Comparison of ENCODE assay signal across 25 cellular contexts in the genomic region with DNA sequence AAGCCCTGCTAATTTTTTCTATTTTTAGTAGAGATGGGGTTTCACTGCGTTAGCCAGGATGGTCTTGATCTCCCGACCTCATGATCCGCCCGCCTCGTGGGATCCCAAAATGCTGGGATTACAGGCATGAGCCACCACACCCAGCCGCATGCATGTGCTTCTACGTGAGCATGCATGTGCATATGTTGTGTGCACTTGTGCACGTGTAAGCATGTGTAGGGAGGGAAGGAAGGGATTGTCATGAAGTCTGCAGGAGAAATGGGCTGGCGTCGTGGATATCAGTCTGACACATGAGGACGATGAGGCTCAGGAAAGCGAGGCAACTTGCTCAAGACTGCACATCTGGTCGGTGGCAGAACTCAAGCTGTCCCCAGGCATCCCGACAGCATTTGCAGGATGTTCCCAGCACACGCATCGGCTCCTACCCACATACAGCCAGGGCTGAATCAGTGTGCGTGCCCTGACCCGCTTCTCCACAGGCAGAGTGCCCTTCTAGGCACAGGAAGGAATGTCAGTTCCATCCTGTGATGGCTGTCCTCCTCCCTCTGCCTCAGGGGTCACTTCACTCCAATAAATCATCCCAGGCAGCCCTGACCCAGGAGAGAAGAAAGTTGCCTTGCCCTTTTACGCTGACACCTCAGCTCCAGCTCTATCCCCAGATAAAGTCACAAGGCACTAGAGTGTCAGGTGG. TPM values are rescaled to one million over a fixed set of nuclear protein-coding genes. Genes with fewer than 3 reads are reported as not detected.
A peak's percentile ranks its signal among the peaks of the same experiment; 100 is the strongest.
DNase-seq lines count a peak whose midpoint lies in the region; ATAC-seq and TF ChIP-seq lines count a peak whose summit lies in the region.
"Had no signal": no experiment of that assay in that cellular context is flagged by ENCODE, and none has a peak within 500 bp of the region (broad histone marks: within the 10 kb centered on the region; RNA-seq: fewer than 3 reads in every experiment).

No MANE protein-coding gene starts in this region.

- H3K4me1 Mint-ChIP-seq in activated T-cell treated with anti-CD3 and anti-CD28 coated beads, Interleukin-2, amount 50 U/mL, for 4 hours (ENCODE audit: low read depth): no peaks in the 10 kb centered on the region
- H3K4me1 Mint-ChIP-seq: activated CD4-positive, alpha-beta T cell treated with anti-CD3 and anti-CD28 coated beads, Interleukin-2, amount 10 ng/mL, durations not matched to agents 24 days and 14 days; activated naive CD4-positive, alpha-beta T cell treated with anti-CD3 and anti-CD28 coated beads, Interleukin-2, amount 10 ng/mL, durations not matched to agents 7 days and 5 days; naive thymus-derived CD4-positive, alpha-beta T cell; T-helper 17 cell had no signal

- H3K18ac ChIP-seq in trophoblast cell (ENCODE audit: low read length): no peak overlapping the region

- H2BK12ac ChIP-seq in trophoblast cell (ENCODE audit: low read length): no peak overlapping the region

- H3K9me3 Mint-ChIP-seq in activated T-cell treated with anti-CD3 and anti-CD28 coated beads, Interleukin-2, amount 50 U/mL, for 4 hours: no peaks in the 10 kb centered on the region
- H3K9me3 Mint-ChIP-seq: activated CD4-positive, alpha-beta T cell treated with anti-CD3 and anti-CD28 coated beads, Interleukin-2, amount 10 ng/mL, durations not matched to agents 24 days and 14 days; activated naive CD4-positive, alpha-beta T cell treated with anti-CD3 and anti-CD28 coated beads, Interleukin-2, amount 10 ng/mL, durations not matched to agents 7 days and 5 days; activated T-helper 1 cell treated with anti-CD3 and anti-CD28 coated beads, Interleukin-12 subunit alpha, Interleukin-12 subunit beta, Interleukin-2, Interleukin-4 antibody, amounts not matched to agents 30 ng/mL and 10 ng/mL and 1 ng/mL, durations not matched to agents 14 hours and 24 hours and 36 hours had no signal

- H3K36me3 ChIP-seq in adrenal gland (replicated peaks in 1 of 2) (no peaks in the 10 kb centered on the region), trophoblast cell (ENCODE audit: control insufficient read depth in 1 of 2, insufficient read depth in 2 of 2, low read length in 2 of 2) (no peaks in the 10 kb centered on the region)
- H3K36me3 ChIP-seq: Peyer's patch had no signal

- no peak overlapping the region for H3K4me3 Mint-ChIP-seq in activated T-cell treated with anti-CD3 and anti-CD28 coated beads, Interleukin-2, amount 50 U/mL, for 4 hours
- H3K4me3 Mint-ChIP-seq: activated CD4-positive, alpha-beta T cell treated with anti-CD3 and anti-CD28 coated beads, Interleukin-2, amount 10 ng/mL, durations not matched to agents 24 days and 14 days; activated naive CD4-positive, alpha-beta T cell treated with anti-CD3 and anti-CD28 coated beads, Interleukin-2, amount 10 ng/mL, durations not matched to agents 7 days and 5 days; activated T-helper 1 cell treated with anti-CD3 and anti-CD28 coated beads, Interleukin-12 subunit alpha, Interleukin-12 subunit beta, Interleukin-2, Interleukin-4 antibody, amounts not matched to agents 30 ng/mL and 10 ng/mL and 1 ng/mL, durations not matched to agents 14 hours and 24 hours and 36 hours; endodermal cell; naive thymus-derived CD4-positive, alpha-beta T cell; T-helper 17 cell had no signal

- H2BK120ac ChIP-seq in trophoblast cell (ENCODE audit: insufficient read depth, low read length, poor library complexity): no peak overlapping the region

- no peaks in the 10 kb centered on the region for H3K36me3 Mint-ChIP-seq in activated T-cell treated with anti-CD3 and anti-CD28 coated beads, Interleukin-2, amount 50 U/mL, for 4 hours (ENCODE audit: insufficient read depth)
- H3K36me3 Mint-ChIP-seq: activated naive CD4-positive, alpha-beta T cell treated with anti-CD3 and anti-CD28 coated beads, Interleukin-2, amount 10 ng/mL, durations not matched to agents 7 days and 5 days had no signal

- no peaks in the 10 kb centered on the region for H3K9me3 ChIP-seq in adrenal gland (replicated peaks in 1 of 3)
- peaks cover 3% of the 10 kb centered on the region for H3K9me3 ChIP-seq in trophoblast cell (ENCODE audit: insufficient read depth, low read depth, low read length)
- H3K9me3 ChIP-seq: Peyer's patch, SK-N-SH had no signal

- TF ChIP-seq CTCF in adrenal gland (IDR thresholded peaks at IDR 0.05) (no peak), foreskin keratinocyte (conservative IDR thresholded peaks at IDR 0.05) (no peak)

- H3K27me3 Mint-ChIP-seq in activated T-cell treated with anti-CD3 and anti-CD28 coated beads, Interleukin-2, amount 50 U/mL, for 4 hours (ENCODE audit: low read depth): peaks cover 8% of the 10 kb centered on the region
- H3K27me3 Mint-ChIP-seq: activated CD4-positive, alpha-beta T cell treated with anti-CD3 and anti-CD28 coated beads, Interleukin-2, amount 10 ng/mL, durations not matched to agents 24 days and 14 days had no signal

- H3K27me3 ChIP-seq in adrenal gland (no peaks in the 10 kb centered on the region), foreskin keratinocyte (no peaks in the 10 kb centered on the region), trophoblast cell (ENCODE audit: insufficient read depth, low read length) (no peaks in the 10 kb centered on the region)
- H3K27me3 ChIP-seq: Peyer's patch had no signal

- H4K91ac ChIP-seq in trophoblast cell (ENCODE audit: low read depth, low read length): no peak overlapping the region

- H2BK5ac ChIP-seq in trophoblast cell (ENCODE audit: low read depth, low read length, poor library complexity): no peak overlapping the region

- no peak for TF ChIP-seq POLR2A in adrenal gland (IDR thresholded peaks at IDR 0.05)

- ATAC-seq in foreskin keratinocyte: peak; percentile 83
- no peak for ATAC-seq in HG02763 (IDR thresholded peaks at IDR 0.05; ENCODE audit: unreplicated experiment)
- ATAC-seq in GM18498 (IDR thresholded peaks at IDR 0.05; ENCODE audit: unreplicated experiment): no peak
- ATAC-seq in activated T-cell treated with anti-CD3 and anti-CD28 coated beads, Interleukin-2, amount 50 U/mL, for 4 hours: no peak
- ATAC-seq: naive thymus-derived CD4-positive, alpha-beta T cell; T-helper 17 cell had no signal

- H3K4me1 ChIP-seq in adrenal gland (replicated peaks in 1 of 2) (peaks cover 7 to 40% of the 10 kb centered on the region in 2 donors), foreskin keratinocyte (peaks cover 13% of the 10 kb centered on the region), trophoblast cell (ENCODE audit: control insufficient read depth in 1 of 2, insufficient read depth in 2 of 2, low read length in 2 of 2) (peaks cover 4 to 18% of the 10 kb centered on the region in 2 experiments)

- H3K23ac ChIP-seq in trophoblast cell (ENCODE audit: low read length): peak overlapping the region; percentile 11

- H3K79me2 ChIP-seq in trophoblast cell (ENCODE audit: control insufficient read depth, insufficient read depth, low read length, poor library complexity): no peaks in the 10 kb centered on the region

- no peak overlapping the region for H4K12ac ChIP-seq in trophoblast cell (ENCODE audit: low read depth, low read length)

- no peak overlapping the region for H3K4ac ChIP-seq in trophoblast cell (ENCODE audit: low read depth, low read length)

- H2AK5ac ChIP-seq in trophoblast cell (ENCODE audit: low read length): no peak overlapping the region

- H4K8ac ChIP-seq in trophoblast cell (ENCODE audit: low read depth, low read length): no peak overlapping the region

- DNase-seq in ELF-1 (ENCODE audit: low read depth, low spot score) (peak; percentile 83), adrenal gland (peak in 6 of 7 donors; percentile 25 to 77 (median 39)), foreskin keratinocyte (peak; percentile 67 to 92), trophoblast cell (no peak)
- DNase-seq in activated T-cell treated with anti-CD3 and anti-CD28 coated beads, Interleukin-2, amount 50 U/mL, for 4 hours: no peak
- DNase-seq: activated CD4-positive, alpha-beta T cell treated with anti-CD3 and anti-CD28 coated beads, Interleukin-2, amount 10 ng/mL, durations not matched to agents 24 days and 14 days; activated naive CD4-positive, alpha-beta T cell treated with anti-CD3 and anti-CD28 coated beads, Interleukin-2, amount 10 ng/mL, durations not matched to agents 7 days and 5 days; cortex of kidney; EL; endodermal cell; glutamatergic neuron; HCEC 1CT; naive thymus-derived CD4-positive, alpha-beta T cell; NCI-H146; NCI-H524 treated with DMSO at 0.1 percent for 48 hours; Peyer's patch; SK-N-SH; small intestine; stimulated activated CD4-positive, alpha-beta T cell treated with anti-CD3 and anti-CD28 coated beads, Interleukin-2, amount 100 ng/mL, for 24 hours; T-helper 17 cell had no signal

- no peak overlapping the region for H3K14ac ChIP-seq in trophoblast cell (ENCODE audit: low read length)

- WGBS in adrenal gland, 4 donors: 57 to 70% (median 64%) methylated on average over 17 to 19 of the region's 19 CpGs
- no CpG with 5 or more reads among the region's 19 CpGs for WGBS in trophoblast cell (ENCODE audit: extremely low coverage, insufficient coverage, insufficient read length)

- peak overlapping the region in 3 of 5 donors; percentile 17 to 85 (median 74) for H3K27ac ChIP-seq in adrenal gland
- peak overlapping the region; percentile 33 for H3K27ac ChIP-seq in foreskin keratinocyte
- H3K27ac ChIP-seq in trophoblast cell (ENCODE audit: low read depth, low read length): no peak overlapping the region
- H3K27ac ChIP-seq: C4-2B had no signal

- no peak overlapping the region for H3K4me2 ChIP-seq in trophoblast cell (ENCODE audit: low read length)
- H3K4me2 ChIP-seq: SK-N-SH had no signal

- H3K4me3 ChIP-seq in adrenal gland (no peak overlapping the region), trophoblast cell (ENCODE audit: low read depth, low read length) (no peak overlapping the region)
- H3K4me3 ChIP-seq: Peyer's patch had no signal

- no peak overlapping the region for H3K9ac ChIP-seq in trophoblast cell (ENCODE audit: low read length)
- H3K9ac ChIP-seq: SK-N-SH had no signal

- peaks cover 2% of the 10 kb centered on the region for H3K79me1 ChIP-seq in trophoblast cell (ENCODE audit: low read length)

- H2AFZ ChIP-seq in trophoblast cell (ENCODE audit: insufficient read depth, low read length, poor library complexity): no peak overlapping the region

- intact Hi-C loops in adrenal gland (cut with DNase I): no loop called here

RNA-seq across cellular contexts. Expression of a gene that starts 49.9 kb away (rescaled TPM):
- total RNA-seq in adrenal gland: 1 to 10 TPM in 5 of 8 donors, under 1 TPM in 3; 0.30 to 2.0 (median 1.5) TPM
- polyA plus RNA-seq in adrenal gland: 1 to 10 TPM in 1 of 3 donors, under 1 TPM in 2; 0.24 to 6.6 (median 0.84) TPM
- total RNA-seq in foreskin keratinocyte: not detected in 2 replicates
- polyA plus RNA-seq in foreskin keratinocyte: not detected in 2 replicates
- 0.71 and 0.76 TPM in 2 replicates for polyA plus RNA-seq in trophoblast cell (2013)
- not detected for total RNA-seq in activated T-cell treated with anti-CD3 and anti-CD28 coated beads, Interleukin-2, amount 50 U/mL, for 4 hours
- total RNA-seq: activated CD4-positive, alpha-beta T cell treated with anti-CD3 and anti-CD28 coated beads, Interleukin-2, amount 10 ng/mL, durations not matched to agents 24 days and 14 days; activated T-helper 1 cell treated with anti-CD3 and anti-CD28 coated beads, Interleukin-12 subunit alpha, Interleukin-12 subunit beta, Interleukin-2, Interleukin-4 antibody, amounts not matched to agents 30 ng/mL and 10 ng/mL and 1 ng/mL, durations not matched to agents 14 hours and 24 hours and 36 hours had no signal
- polyA plus RNA-seq: naive thymus-derived CD4-positive, alpha-beta T cell; urinary bladder had no signal

Comparison
In these comparisons a context has a peak if more than half of its experiments do, and no peak if none do; other contexts are left out.
1. DNase-seq: peak in ELF-1 (single experiment), adrenal gland (6 of 7) and foreskin keratinocyte (2 of 2); none in trophoblast cell (0 of 2) and activated T-cell treated with anti-CD3 and anti-CD28 coated beads, Interleukin-2, amount 50 U/mL, for 4 hours (single experiment).